In the genomic region with DNA sequence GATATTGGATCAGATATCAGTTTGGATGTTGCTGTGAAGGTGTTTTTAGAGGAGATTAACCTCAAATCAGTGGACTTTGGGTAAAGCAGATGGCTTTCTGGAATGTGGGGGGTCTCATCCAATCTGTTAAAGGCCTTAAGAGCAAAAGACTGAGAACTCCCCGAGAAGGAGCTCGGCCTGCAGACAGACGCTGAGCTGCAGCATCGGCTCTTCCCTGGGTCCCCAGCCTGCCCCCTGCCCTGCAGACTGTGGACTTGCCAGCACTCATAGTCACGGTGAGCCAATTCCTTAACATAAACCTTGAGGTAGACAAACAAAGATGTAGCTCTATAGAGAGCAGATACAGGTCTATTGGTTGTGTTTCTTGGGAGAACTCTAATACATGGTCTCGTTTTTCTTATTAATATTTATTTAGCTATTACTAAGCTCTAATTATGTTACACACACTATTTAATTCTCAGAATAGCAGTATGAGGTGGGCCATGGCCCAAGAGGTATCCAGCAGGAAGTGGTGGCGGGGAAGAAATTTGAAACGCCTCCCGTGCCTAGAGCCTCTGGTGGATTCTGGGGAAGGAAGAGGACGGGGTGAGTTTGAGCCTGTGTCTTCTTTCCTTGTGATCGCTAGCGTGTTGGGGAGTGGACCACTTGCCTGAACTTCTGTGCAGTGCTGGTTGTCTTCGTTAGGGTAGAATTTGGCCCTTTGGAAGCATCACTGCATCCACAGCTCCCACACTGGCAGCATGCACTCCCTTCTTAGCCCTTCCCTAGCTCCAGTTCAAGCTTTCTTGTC, we compare ENCODE assay signal across 17 cellular contexts.
DNase-seq lines count a peak whose midpoint lies in the region; ATAC-seq and TF ChIP-seq lines count a peak whose summit lies in the region.
"Had no signal": no experiment of that assay in that cellular context is flagged by ENCODE, and none has a peak within 500 bp of the region (broad histone marks: within the 10 kb centered on the region; RNA-seq: fewer than 3 reads in every experiment).

No MANE protein-coding gene starts in this region.

- no peaks in the 10 kb centered on the region for H3K9me3 Mint-ChIP-seq in type B pancreatic cell
- H3K9me3 Mint-ChIP-seq: CD8-positive, alpha-beta T cell had no signal

- H3K4me1 Mint-ChIP-seq in type B pancreatic cell (ENCODE audit: unreplicated experiment): peaks cover 6% of the 10 kb centered on the region

- no peak overlapping the region for H3K4me3 ChIP-seq in right cardiac atrium (ENCODE audit: low read length)
- no peak overlapping the region for H3K4me3 ChIP-seq in heart left ventricle
- H3K4me3 ChIP-seq: GM23248, K562 had no signal

- H3K27me3 Mint-ChIP-seq in type B pancreatic cell: peaks cover 27% of the 10 kb centered on the region

- intact Hi-C loops in right cardiac atrium (cut with DNase I) (no loop called here), heart left ventricle (cut with DNase I) (no loop called here)

- TF ChIP-seq CTCF in heart left ventricle (IDR thresholded peaks at IDR 0.05) (no peak), C4-2B (conservative IDR thresholded peaks at IDR 0.05) (no peak), type B pancreatic cell (conservative IDR thresholded peaks at IDR 0.05) (no peak)

- H3K4me3 Mint-ChIP-seq in type B pancreatic cell: no peak overlapping the region
- H3K4me3 Mint-ChIP-seq: CD8-positive, alpha-beta T cell had no signal

- H3K27ac Mint-ChIP-seq in type B pancreatic cell: no peak overlapping the region
- H3K27ac Mint-ChIP-seq: CD8-positive, alpha-beta T cell had no signal

- no peaks in the 10 kb centered on the region for H3K36me3 ChIP-seq in heart left ventricle
- H3K36me3 ChIP-seq: BE2C had no signal

- H3K4me1 ChIP-seq in right cardiac atrium (ENCODE audit: control insufficient read depth, insufficient read depth, low read length) (no peaks in the 10 kb centered on the region), heart left ventricle (no peaks in the 10 kb centered on the region)
- H3K4me1 ChIP-seq: BE2C had no signal

- WGBS in right cardiac atrium: 76% methylated on average over 13 of the region's 13 CpGs
- WGBS in heart left ventricle, 4 donors: 67 to 79% (median 71%) methylated on average over 12 to 13 of the region's 13 CpGs

- ATAC-seq in right cardiac atrium (no peak), heart left ventricle (no peak)
- ATAC-seq: CD8-positive, alpha-beta T cell; K562 had no signal

- TF ChIP-seq POLR2A in heart left ventricle (IDR thresholded peaks at IDR 0.05): no peak

- H3K9me3 ChIP-seq in right cardiac atrium (ENCODE audit: control insufficient read depth, low read length) (no peaks in the 10 kb centered on the region), heart left ventricle (no peaks in the 10 kb centered on the region)
- H3K9me3 ChIP-seq: BE2C had no signal

- H3K27ac ChIP-seq in right cardiac atrium (ENCODE audit: low read length) (peak overlapping the region; percentile 34), heart left ventricle (no peak overlapping the region), C4-2B (peak overlapping the region; percentile 32)
- H3K27ac ChIP-seq: GM23248, HL-60 had no signal

- H3K27me3 ChIP-seq in right cardiac atrium (ENCODE audit: control insufficient read depth, insufficient read depth) (no peaks in the 10 kb centered on the region), heart left ventricle (peaks cover 0 to 30% (median 0%) of the 10 kb centered on the region in 9 donors)

- DNase-seq in right cardiac atrium (no peak), heart left ventricle (no peak), ecto neural progenitor cell (ENCODE audit: low spot score) (peak; percentile 17), type B pancreatic cell (ENCODE audit: extremely low spot score, unreplicated experiment) (peak; percentile 57), NCI-H2227 treated with DMSO at 0.1 percent for 48 hours (lab: John Stamatoyannopoulos, UW) (no peak), glomerular visceral epithelial cell (ENCODE audit: extremely low spot score) (no peak)
- DNase-seq: ACHN; BE2C; Calu3; CD8-positive, alpha-beta T cell; GDM1; GM23248; HCEC 1CT; IMR-90 had no signal

- H3K36me3 Mint-ChIP-seq in type B pancreatic cell: no peaks in the 10 kb centered on the region
- H3K36me3 Mint-ChIP-seq: CD8-positive, alpha-beta T cell had no signal

Comparison
In these comparisons a context has a peak if more than half of its experiments do, and no peak if none do; other contexts are left out.
1. H3K27ac ChIP-seq: peak in right cardiac atrium (single experiment) and C4-2B (single experiment); none in heart left ventricle (0 of 12).
2. DNase-seq: peak in ecto neural progenitor cell (single experiment) and type B pancreatic cell (single experiment); none in right cardiac atrium (0 of 3), heart left ventricle (0 of 5), NCI-H2227 treated with DMSO at 0.1 percent for 48 hours (single experiment) and glomerular visceral epithelial cell (single experiment).